ENCODE assay signal across 15 cellular contexts in genomic region chr6:86511962-86512361, GRCh38.
"Had no signal": no experiment of that assay in that cellular context is flagged by ENCODE, and none has a peak within 500 bp of the region (broad histone marks: within the 10 kb centered on the region; RNA-seq: fewer than 3 reads in every experiment).

No MANE protein-coding gene starts in this region.

- DNase-seq: activated CD4-positive, alpha-beta T cell treated with anti-CD3 and anti-CD28 coated beads, Interleukin-2, amount 50 U/mL, for 1 hour; activated CD4-positive, CD25-positive, alpha-beta regulatory T cell treated with anti-CD3 and anti-CD28 coated beads, Interleukin-2, amount 50 U/mL, for 72 hours; activated CD8-positive, alpha-beta memory T cell treated with anti-CD3 and anti-CD28 coated beads, Interleukin-2, amount 50 U/mL, for 4 hours; activated naive CD4-positive, alpha-beta T cell treated with anti-CD3 and anti-CD28 coated beads for 36 hours; activated T-cell treated with anti-CD3 and anti-CD28 coated beads, Interleukin-2, amount 50 U/mL, for 4 hours; colonic mucosa; foreskin keratinocyte; mesendoderm; naive thymus-derived CD8-positive, alpha-beta T cell; nucleus accumbens; stimulated activated naive B cell treated with anti-CD40 and anti-IgM and Interleukin-4, amounts not matched to agents 10 μg/mL and 1 μg/mL and 100 μg/mL, for 72 hours; thyroid gland had no signal

- H3K27me3 Mint-ChIP-seq: brain; central memory CD8-positive, alpha-beta T cell; naive thymus-derived CD8-positive, alpha-beta T cell; stimulated activated naive B cell treated with anti-CD40 and anti-IgM and Interleukin-4, amounts not matched to agents 10 μg/mL and 1 μg/mL and 100 μg/mL, for 72 hours had no signal

- H3K27ac Mint-ChIP-seq: activated naive CD4-positive, alpha-beta T cell treated with anti-CD3 and anti-CD28 coated beads for 36 hours; brain; naive thymus-derived CD8-positive, alpha-beta T cell; stimulated activated naive B cell treated with anti-CD40 and anti-IgM and Interleukin-4, amounts not matched to agents 10 μg/mL and 1 μg/mL and 100 μg/mL, for 72 hours; T-helper 1 cell treated with Interleukin-12 subunit alpha and Interleukin-12 subunit beta and Interleukin-4 antibody, amounts not matched to agents 30 μg/mL and 1 μg/mL, for 36 hours had no signal

- H3K4me3 ChIP-seq: colonic mucosa, thyroid gland had no signal

- H3K4me1 ChIP-seq: colonic mucosa, foreskin keratinocyte, thyroid gland had no signal

- H3K4me3 Mint-ChIP-seq: activated naive CD4-positive, alpha-beta T cell treated with anti-CD3 and anti-CD28 coated beads for 36 hours; activated T-cell treated with anti-CD3 and anti-CD28 coated beads, Interleukin-2, amount 50 U/mL, for 4 hours; brain; central memory CD8-positive, alpha-beta T cell; naive thymus-derived CD8-positive, alpha-beta T cell; stimulated activated naive B cell treated with anti-CD40 and anti-IgM and Interleukin-4, amounts not matched to agents 10 μg/mL and 1 μg/mL and 100 μg/mL, for 72 hours; T-helper 1 cell treated with Interleukin-12 subunit alpha and Interleukin-12 subunit beta and Interleukin-4 antibody, amounts not matched to agents 30 μg/mL and 1 μg/mL, for 36 hours had no signal

- H3K4me1 Mint-ChIP-seq: central memory CD8-positive, alpha-beta T cell; naive thymus-derived CD8-positive, alpha-beta T cell; stimulated activated naive B cell treated with anti-CD40 and anti-IgM and Interleukin-4, amounts not matched to agents 10 μg/mL and 1 μg/mL and 100 μg/mL, for 72 hours had no signal

- H3K36me3 ChIP-seq: colonic mucosa, thyroid gland had no signal

- H3K9me3 ChIP-seq: colonic mucosa, thyroid gland had no signal

- ATAC-seq: activated T-cell treated with anti-CD3 and anti-CD28 coated beads, Interleukin-2, amount 50 U/mL, for 4 hours; foreskin keratinocyte; naive thymus-derived CD8-positive, alpha-beta T cell; stimulated activated naive B cell treated with anti-CD40 and anti-IgM and Interleukin-4, amounts not matched to agents 10 μg/mL and 1 μg/mL and 100 μg/mL, for 72 hours had no signal

- H3K27me3 ChIP-seq: colonic mucosa, foreskin keratinocyte, thyroid gland had no signal

- H3K36me3 Mint-ChIP-seq: brain; naive thymus-derived CD8-positive, alpha-beta T cell; stimulated activated naive B cell treated with anti-CD40 and anti-IgM and Interleukin-4, amounts not matched to agents 10 μg/mL and 1 μg/mL and 100 μg/mL, for 72 hours had no signal

- H3K27ac ChIP-seq: colonic mucosa, foreskin keratinocyte, thyroid gland had no signal

- H3K9me3 Mint-ChIP-seq: activated naive CD4-positive, alpha-beta T cell treated with anti-CD3 and anti-CD28 coated beads for 36 hours; T-helper 1 cell treated with Interleukin-12 subunit alpha and Interleukin-12 subunit beta and Interleukin-4 antibody, amounts not matched to agents 30 μg/mL and 1 μg/mL, for 36 hours had no signal
